ENCODE assay signal across 32 cellular contexts in genomic region chr1:157287462-157287861, GRCh38.
"Had no signal": no experiment of that assay in that cellular context is flagged by ENCODE, and none has a peak within 500 bp of the region (broad histone marks: within the 10 kb centered on the region; RNA-seq: fewer than 3 reads in every experiment).

No MANE protein-coding gene starts in this region.

- H3K4me1 Mint-ChIP-seq: activated CD4-positive, alpha-beta T cell treated with anti-CD3 and anti-CD28 coated beads, Interleukin-2, amount 10 ng/mL, durations not matched to agents 24 days and 14 days; activated naive CD8-positive, alpha-beta T cell treated with anti-CD3 and anti-CD28 coated beads for 36 hours; activated T-helper 17 cell treated with anti-CD3 and anti-CD28 coated beads, Interleukin-2, amount 50 U/mL, for 72 hours; T-cell had no signal

- ATAC-seq: activated CD8-positive, alpha-beta T cell treated with anti-CD3 and anti-CD28 coated beads for 36 hours; activated naive CD4-positive, alpha-beta T cell treated with anti-CD3 and anti-CD28 coated beads, Interleukin-2, amount 50 U/mL, for 72 hours; activated T-cell treated with anti-CD3 and anti-CD28 coated beads, Interleukin-2, amount 50 U/mL, for 4 hours; activated T-cell treated with anti-CD3 and anti-CD28 coated beads, Interleukin-2, amount 50 U/mL, for 72 hours; activated T-helper 17 cell treated with anti-CD3 and anti-CD28 coated beads, Interleukin-2, amount 50 U/mL, for 72 hours; body of pancreas; T-cell; T-helper 17 cell had no signal

- H3K4me3 Mint-ChIP-seq: activated B cell treated with CpG ODN at 0.5 μM for 24 hours; activated CD4-positive, alpha-beta memory T cell treated with anti-CD3 and anti-CD28 coated beads for 36 hours; activated CD4-positive, alpha-beta T cell treated with anti-CD3 and anti-CD28 coated beads, Interleukin-2, amount 10 ng/mL, durations not matched to agents 24 days and 14 days; activated CD8-positive, alpha-beta T cell treated with anti-CD3 and anti-CD28 coated beads for 36 hours; activated naive CD4-positive, alpha-beta T cell treated with anti-CD3 and anti-CD28 coated beads for 36 hours; activated naive CD8-positive, alpha-beta T cell treated with anti-CD3 and anti-CD28 coated beads for 36 hours; activated T-cell treated with anti-CD3 and anti-CD28 coated beads, Interleukin-2, amount 50 U/mL, for 4 hours; activated T-cell treated with anti-CD3 and anti-CD28 coated beads, Interleukin-2, amount 50 U/mL, for 72 hours; activated T-helper 1 cell treated with anti-CD3 and anti-CD28 coated beads, Interleukin-12 subunit alpha, Interleukin-12 subunit beta, Interleukin-2, Interleukin-4 antibody, amounts not matched to agents 30 ng/mL and 10 ng/mL and 1 ng/mL, durations not matched to agents 14 hours and 24 hours and 36 hours; activated T-helper 17 cell treated with anti-CD3 and anti-CD28 coated beads, Interleukin-2, amount 50 U/mL, for 72 hours; T-cell; T-helper 17 cell had no signal

- H3K27me3 ChIP-seq: adrenal gland, body of pancreas, brain microvascular endothelial cell, breast epithelium had no signal

- H3K9me3 Mint-ChIP-seq: activated B cell treated with CpG ODN at 0.5 μM for 24 hours; activated CD4-positive, alpha-beta memory T cell treated with anti-CD3 and anti-CD28 coated beads for 36 hours; activated CD4-positive, alpha-beta T cell treated with anti-CD3 and anti-CD28 coated beads, Interleukin-2, amount 10 ng/mL, durations not matched to agents 24 days and 14 days; activated CD8-positive, alpha-beta T cell treated with anti-CD3 and anti-CD28 coated beads for 36 hours; activated naive CD4-positive, alpha-beta T cell treated with anti-CD3 and anti-CD28 coated beads for 36 hours; activated naive CD4-positive, alpha-beta T cell treated with anti-CD3 and anti-CD28 coated beads, Interleukin-2, amount 50 U/mL, for 72 hours; activated naive CD8-positive, alpha-beta T cell treated with anti-CD3 and anti-CD28 coated beads for 36 hours; activated T-cell treated with anti-CD3 and anti-CD28 coated beads, Interleukin-2, amount 50 U/mL, for 4 hours; activated T-cell treated with anti-CD3 and anti-CD28 coated beads, Interleukin-2, amount 50 U/mL, for 72 hours; activated T-helper 1 cell treated with anti-CD3 and anti-CD28 coated beads, Interleukin-12 subunit alpha, Interleukin-12 subunit beta, Interleukin-2, Interleukin-4 antibody, amounts not matched to agents 30 ng/mL and 10 ng/mL and 1 ng/mL, durations not matched to agents 14 hours and 24 hours and 36 hours; T-cell had no signal

- H3K36me3 Mint-ChIP-seq: activated CD4-positive, alpha-beta memory T cell treated with anti-CD3 and anti-CD28 coated beads for 36 hours; activated naive CD4-positive, alpha-beta T cell treated with anti-CD3 and anti-CD28 coated beads, Interleukin-2, amount 50 U/mL, for 72 hours; activated naive CD8-positive, alpha-beta T cell treated with anti-CD3 and anti-CD28 coated beads for 36 hours; T-cell had no signal

- H3K4me3 ChIP-seq: adrenal gland, body of pancreas, breast epithelium had no signal

- H3K36me3 ChIP-seq: adrenal gland, brain microvascular endothelial cell, breast epithelium had no signal

- DNase-seq: activated B cell treated with CpG ODN at 0.5 μM for 24 hours; activated CD4-positive, alpha-beta memory T cell treated with anti-CD3 and anti-CD28 coated beads for 36 hours; activated CD4-positive, alpha-beta T cell treated with anti-CD3 and anti-CD28 coated beads for 4 hours; activated CD4-positive, alpha-beta T cell treated with anti-CD3 and anti-CD28 coated beads, Interleukin-2, amount 10 ng/mL, durations not matched to agents 24 days and 14 days; activated CD4-positive, alpha-beta T cell treated with anti-CD3 and anti-CD28 coated beads, Interleukin-2, amount 50 U/mL, for 1 hour; activated CD4-positive, alpha-beta T cell treated with anti-CD3 and anti-CD28 coated beads, Interleukin-2, amount 50 U/mL, for 4 hours; activated CD4-positive, CD25-positive, alpha-beta regulatory T cell treated with anti-CD3 and anti-CD28 coated beads, Interleukin-2, amount 50 U/mL, for 72 hours; activated CD8-positive, alpha-beta memory T cell treated with anti-CD3 and anti-CD28 coated beads, Interleukin-2, amount 50 U/mL, for 4 hours; activated CD8-positive, alpha-beta T cell treated with anti-CD3 and anti-CD28 coated beads for 36 hours; activated effector memory CD4-positive, alpha-beta T cell treated with anti-CD3 and anti-CD28 coated beads, Interleukin-2, amount 50 U/mL, for 16 hours; activated gamma-delta T cell treated with Interleukin-2 at 50 U/mL for 16 hours; activated naive CD4-positive, alpha-beta T cell; activated naive CD4-positive, alpha-beta T cell treated with anti-CD3 and anti-CD28 coated beads for 36 hours; activated naive CD4-positive, alpha-beta T cell treated with anti-CD3 and anti-CD28 coated beads, Interleukin-2, amount 50 U/mL, for 16 hours; activated naive CD8-positive, alpha-beta T cell treated with anti-CD3 and anti-CD28 coated beads for 36 hours; activated T-cell treated with anti-CD3 and anti-CD28 coated beads for 4 hours; activated T-cell treated with anti-CD3 and anti-CD28 coated beads, Interleukin-2, amount 50 U/mL, for 1 hour; activated T-cell treated with anti-CD3 and anti-CD28 coated beads, Interleukin-2, amount 50 U/mL, for 4 hours; activated T-cell treated with anti-CD3 and anti-CD28 coated beads, Interleukin-2, amount 50 U/mL, for 72 hours; adrenal gland; amniotic stem cell; aorta; body of pancreas; brain microvascular endothelial cell; central memory CD4-positive, alpha-beta T cell; T-cell; T-helper 17 cell had no signal

- H3K27ac Mint-ChIP-seq: activated B cell treated with CpG ODN at 0.5 μM for 24 hours; activated CD4-positive, alpha-beta memory T cell treated with anti-CD3 and anti-CD28 coated beads for 36 hours; activated CD4-positive, alpha-beta T cell treated with anti-CD3 and anti-CD28 coated beads, Interleukin-2, amount 10 ng/mL, durations not matched to agents 24 days and 14 days; activated CD8-positive, alpha-beta T cell treated with anti-CD3 and anti-CD28 coated beads for 36 hours; activated naive CD4-positive, alpha-beta T cell treated with anti-CD3 and anti-CD28 coated beads for 36 hours; activated naive CD4-positive, alpha-beta T cell treated with anti-CD3 and anti-CD28 coated beads, Interleukin-2, amount 50 U/mL, for 72 hours; activated naive CD8-positive, alpha-beta T cell treated with anti-CD3 and anti-CD28 coated beads for 36 hours; activated T-cell treated with anti-CD3 and anti-CD28 coated beads, Interleukin-2, amount 50 U/mL, for 72 hours; activated T-helper 1 cell treated with anti-CD3 and anti-CD28 coated beads, Interleukin-12 subunit alpha, Interleukin-12 subunit beta, Interleukin-2, Interleukin-4 antibody, amounts not matched to agents 30 ng/mL and 10 ng/mL and 1 ng/mL, durations not matched to agents 14 hours and 24 hours and 36 hours; activated T-helper 17 cell treated with anti-CD3 and anti-CD28 coated beads, Interleukin-2, amount 50 U/mL, for 72 hours; T-cell; T-helper 17 cell had no signal

- H3K4me1 ChIP-seq: adrenal gland, body of pancreas, breast epithelium had no signal

- H3K9me3 ChIP-seq: adrenal gland, body of pancreas, breast epithelium had no signal

- H3K27ac ChIP-seq: adrenal gland, body of pancreas, brain microvascular endothelial cell, breast epithelium, VCaP had no signal
